In the genomic region with DNA sequence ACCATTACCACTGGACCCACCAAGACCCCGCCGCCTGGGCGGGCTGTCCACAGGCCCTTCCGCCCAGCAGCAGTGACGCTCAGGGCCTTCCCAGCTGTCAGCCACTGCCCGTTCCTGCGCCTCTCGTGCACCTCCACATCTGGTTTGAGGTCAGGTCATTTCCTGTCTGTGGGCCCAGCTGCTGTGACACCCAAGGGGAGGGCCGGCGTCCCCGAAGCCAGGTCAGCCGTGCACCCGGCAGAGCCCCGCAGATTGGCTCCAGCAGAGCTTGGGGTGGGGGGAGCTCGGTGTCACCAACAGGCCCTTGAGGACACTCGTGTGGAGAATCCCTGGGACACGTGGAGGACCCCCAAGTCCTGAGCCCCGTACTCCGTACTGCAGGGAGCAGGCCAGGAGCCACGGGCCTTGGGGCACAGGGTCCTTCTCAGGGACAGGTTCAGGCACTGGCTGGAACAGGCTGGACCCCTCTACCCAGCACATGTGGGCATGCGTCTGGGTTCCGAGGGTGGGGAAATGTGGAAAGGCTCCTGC, we compare ENCODE assay signal across 1 cellular context.
TF ChIP-seq lines count a peak whose summit lies in the region.

No MANE protein-coding gene starts in this region.

TF ChIP-seq in neural cell, 6 proteins besides CTCF, POLR2A, EP300 and RAD21 (continued from another document):
- TF ChIP-seq, protein P1, sequence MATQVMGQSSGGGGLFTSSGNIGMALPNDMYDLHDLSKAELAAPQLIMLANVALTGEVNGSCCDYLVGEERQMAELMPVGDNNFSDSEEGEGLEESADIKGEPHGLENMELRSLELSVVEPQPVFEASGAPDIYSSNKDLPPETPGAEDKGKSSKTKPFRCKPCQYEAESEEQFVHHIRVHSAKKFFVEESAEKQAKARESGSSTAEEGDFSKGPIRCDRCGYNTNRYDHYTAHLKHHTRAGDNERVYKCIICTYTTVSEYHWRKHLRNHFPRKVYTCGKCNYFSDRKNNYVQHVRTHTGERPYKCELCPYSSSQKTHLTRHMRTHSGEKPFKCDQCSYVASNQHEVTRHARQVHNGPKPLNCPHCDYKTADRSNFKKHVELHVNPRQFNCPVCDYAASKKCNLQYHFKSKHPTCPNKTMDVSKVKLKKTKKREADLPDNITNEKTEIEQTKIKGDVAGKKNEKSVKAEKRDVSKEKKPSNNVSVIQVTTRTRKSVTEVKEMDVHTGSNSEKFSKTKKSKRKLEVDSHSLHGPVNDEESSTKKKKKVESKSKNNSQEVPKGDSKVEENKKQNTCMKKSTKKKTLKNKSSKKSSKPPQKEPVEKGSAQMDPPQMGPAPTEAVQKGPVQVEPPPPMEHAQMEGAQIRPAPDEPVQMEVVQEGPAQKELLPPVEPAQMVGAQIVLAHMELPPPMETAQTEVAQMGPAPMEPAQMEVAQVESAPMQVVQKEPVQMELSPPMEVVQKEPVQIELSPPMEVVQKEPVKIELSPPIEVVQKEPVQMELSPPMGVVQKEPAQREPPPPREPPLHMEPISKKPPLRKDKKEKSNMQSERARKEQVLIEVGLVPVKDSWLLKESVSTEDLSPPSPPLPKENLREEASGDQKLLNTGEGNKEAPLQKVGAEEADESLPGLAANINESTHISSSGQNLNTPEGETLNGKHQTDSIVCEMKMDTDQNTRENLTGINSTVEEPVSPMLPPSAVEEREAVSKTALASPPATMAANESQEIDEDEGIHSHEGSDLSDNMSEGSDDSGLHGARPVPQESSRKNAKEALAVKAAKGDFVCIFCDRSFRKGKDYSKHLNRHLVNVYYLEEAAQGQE (IDR thresholded peaks at IDR 0.05; ENCODE audit: borderline replicate concordance): no peak
